24 cellular contexts compared by ENCODE assay signal in the genomic region with DNA sequence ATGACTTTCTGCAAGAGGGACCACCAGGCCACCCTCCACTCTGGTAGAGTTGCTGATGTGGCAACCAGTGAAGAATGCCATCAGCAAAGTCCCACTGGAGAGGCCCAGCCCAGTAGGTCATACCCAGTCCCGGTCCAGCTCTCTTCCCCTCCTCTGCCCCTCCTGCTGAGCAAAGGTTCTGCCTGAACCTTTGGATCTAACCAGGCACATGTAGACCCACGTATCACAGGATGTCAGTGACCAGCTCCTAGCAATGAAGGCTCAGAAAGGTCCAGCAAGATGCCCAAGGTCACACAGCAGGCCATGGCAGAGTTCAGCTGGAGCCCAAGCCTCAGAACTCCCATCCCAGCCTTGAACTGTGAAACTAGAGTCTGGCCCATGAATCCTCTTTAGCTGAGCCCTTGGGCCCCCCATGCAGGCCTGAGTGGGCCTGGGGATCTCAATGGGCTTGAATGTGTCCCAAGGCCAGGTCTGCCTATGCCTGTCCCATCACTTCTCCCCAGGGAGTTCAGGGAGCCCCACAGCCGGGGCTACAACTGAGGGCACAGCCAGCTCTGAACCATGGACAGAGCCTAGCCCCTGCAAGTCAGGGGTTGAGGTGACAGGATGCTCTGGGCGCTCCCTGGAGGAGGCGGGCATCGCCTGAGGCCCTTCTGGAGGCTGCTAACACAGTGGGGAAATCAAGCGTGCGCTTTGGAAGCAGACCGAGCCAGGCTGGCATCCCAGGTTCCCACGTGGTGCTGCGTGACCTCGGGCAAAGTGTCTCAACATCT. TPM values are rescaled to one million over a fixed set of nuclear protein-coding genes. Genes with fewer than 3 reads are reported as not detected.
"Had no signal": no experiment of that assay in that cellular context is flagged by ENCODE, and none has a peak within 500 bp of the region (broad histone marks: within the 10 kb centered on the region; RNA-seq: fewer than 3 reads in every experiment).

No MANE protein-coding gene starts in this region.

- ATAC-seq: activated CD8-positive, alpha-beta T cell treated with anti-CD3 and anti-CD28 coated beads for 36 hours; effector memory CD8-positive, alpha-beta T cell; left ventricle myocardium superior; natural killer cell had no signal

- H3K27ac ChIP-seq: pancreas, right lobe of liver, stomach, testis, upper lobe of left lung had no signal

- H3K27ac Mint-ChIP-seq: activated CD8-positive, alpha-beta T cell treated with anti-CD3 and anti-CD28 coated beads for 36 hours; effector memory CD8-positive, alpha-beta T cell; natural killer cell had no signal

- H3K9me3 ChIP-seq: neutrophil, pancreas, right lobe of liver, testis had no signal

- DNase-seq: activated CD4-positive, alpha-beta T cell treated with anti-CD3 and anti-CD28 coated beads for 48 hours; activated CD4-positive, CD25-positive, alpha-beta regulatory T cell; activated CD8-positive, alpha-beta T cell treated with anti-CD3 and anti-CD28 coated beads for 36 hours; activated effector memory CD4-positive, alpha-beta T cell treated with Interleukin-2 at 50 U/mL for 16 hours; activated naive CD4-positive, alpha-beta T cell treated with anti-CD3 and anti-CD28 coated beads, Interleukin-2, amount 50 U/mL, for 16 hours; dermis blood vessel endothelial cell; effector memory CD8-positive, alpha-beta T cell; foreskin melanocyte; kidney glomerular epithelial cell; left ventricle myocardium superior; mesendoderm; natural killer cell; pancreas; right lobe of liver; small intestine; stimulated activated CD4-positive, alpha-beta T cell treated with anti-CD3 and anti-CD28 coated beads, Interleukin-15, amount 100 ng/mL, for 24 hours; stimulated activated CD4-positive, alpha-beta T cell treated with anti-CD3 and anti-CD28 coated beads, Interleukin-2, amount 100 ng/mL, for 48 hours; stomach; T1000; upper lobe of left lung had no signal

- H3K27me3 ChIP-seq: neutrophil, right lobe of liver, testis, upper lobe of left lung had no signal

- H3K4me3 ChIP-seq: pancreas, right lobe of liver, stomach, testis, upper lobe of left lung had no signal

- H3K4me1 ChIP-seq: pancreas, right lobe of liver, stomach, testis, upper lobe of left lung had no signal

- H3K4me3 Mint-ChIP-seq: activated CD8-positive, alpha-beta T cell treated with anti-CD3 and anti-CD28 coated beads for 36 hours; effector memory CD8-positive, alpha-beta T cell had no signal

- H3K36me3 ChIP-seq: neutrophil, pancreas, right lobe of liver, stomach, upper lobe of left lung had no signal

- H3K36me3 Mint-ChIP-seq: natural killer cell had no signal

- H3K9me3 Mint-ChIP-seq: natural killer cell had no signal

RNA-seq across cellular contexts. Expression of a gene that starts 21.4 kb away (rescaled TPM):
- total RNA-seq: activated CD8-positive, alpha-beta T cell treated with anti-CD3 and anti-CD28 coated beads for 36 hours; fibroblast of lung; left ventricle myocardium superior; natural killer cell; pancreas; T-helper 1 cell treated with Interleukin-12 subunit alpha and Interleukin-12 subunit beta and Interleukin-4 antibody, amounts not matched to agents 30 ng/mL and 1 ng/mL, for 36 hours; upper lobe of left lung had no signal
- polyA plus RNA-seq: fibroblast of lung had no signal
